Comparison of ENCODE assay signal across 20 cellular contexts in the genomic region with DNA sequence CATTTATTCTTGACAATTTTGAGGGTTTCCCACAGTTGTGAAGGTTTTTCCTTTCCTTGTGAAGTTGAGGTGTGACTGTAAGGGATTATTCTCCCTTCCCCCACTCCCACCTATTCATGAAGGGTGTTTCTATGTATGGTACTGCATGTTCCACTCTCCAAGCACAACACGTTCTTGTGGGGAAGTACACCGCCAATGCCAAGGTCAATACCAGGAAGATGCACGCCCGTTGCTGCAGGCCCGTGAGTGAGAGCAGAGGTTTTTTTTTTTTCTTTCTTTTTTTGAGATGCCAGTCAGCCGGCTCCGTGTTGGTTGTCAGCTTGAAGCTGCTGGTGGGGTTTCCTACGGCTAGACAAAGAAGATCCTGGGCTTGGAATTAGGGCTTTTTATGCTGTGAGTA. TPM values are rescaled to one million over a fixed set of nuclear protein-coding genes. Genes with fewer than 3 reads are reported as not detected.
DNase-seq lines count a peak whose midpoint lies in the region; ATAC-seq and TF ChIP-seq lines count a peak whose summit lies in the region.
"Had no signal": no experiment of that assay in that cellular context is flagged by ENCODE, and none has a peak within 500 bp of the region (broad histone marks: within the 10 kb centered on the region; RNA-seq: fewer than 3 reads in every experiment).

No MANE protein-coding gene starts in this region.

- peak; percentile 68 for ATAC-seq in left lung
- ATAC-seq in thoracic aorta (ENCODE audit: insufficient number of reproducible peaks, low FRiP score, low read depth), result peak; percentile 74
- ATAC-seq in GM21447 (IDR thresholded peaks at IDR 0.05; ENCODE audit: unreplicated experiment), result no peak
- ATAC-seq in GM19324 (IDR thresholded peaks at IDR 0.05; ENCODE audit: low FRiP score, unreplicated experiment), result no peak

- DNase-seq in DMS153 (lab: John Stamatoyannopoulos, UW), result peak; percentile 7
- no peak for DNase-seq in DMS153 treated with DMSO at 0.1 percent for 48 hours (lab: John Stamatoyannopoulos, UW; ENCODE audit: unreplicated experiment)
- DNase-seq in NCI-H69 (lab: John Stamatoyannopoulos, UW), result peak; percentile 60
- DNase-seq in left lung, result no peak
- DNase-seq in thoracic aorta (ENCODE audit: low spot score), result no peak
- DNase-seq in posterior cingulate gyrus, result no peak
- DNase-seq: 8988T; Calu3; CD4-positive, alpha-beta memory T cell; DMS79 treated with DMSO at 0.1 percent for 48 hours; MG63; NCI-H1092; NCI-H1694; NCI-H2107; NCI-H2227 treated with DMSO at 0.1 percent for 48 hours; OCI-M1 had no signal

- peaks cover 0 to 5% of the 10 kb centered on the region in 2 donors for H3K27me3 ChIP-seq in left lung
- no peaks in the 10 kb centered on the region for H3K27me3 ChIP-seq in thoracic aorta (replicated peaks; ENCODE audit: insufficient read depth)
- H3K27me3 ChIP-seq: MG63 had no signal

- intact Hi-C loops in left lung (cut with DNase I), result no loop called here
- intact Hi-C loops in posterior cingulate gyrus (cut with DNase I), result no loop called here

- H3K4me1 ChIP-seq in left lung (no peaks in the 10 kb centered on the region), thoracic aorta (ENCODE audit: control insufficient read depth in 1 of 2, low read depth in 2 of 2) (peaks cover 3 to 19% of the 10 kb centered on the region in 2 donors)

- TF ChIP-seq CTCF in left lung (IDR thresholded peaks at IDR 0.05) (no peak), thoracic aorta (IDR thresholded peaks at IDR 0.05) (no peak)

- H3K36me3 ChIP-seq in left lung (no peaks in the 10 kb centered on the region), thoracic aorta (no peaks in the 10 kb centered on the region)
- H3K36me3 ChIP-seq: MG63 had no signal

- no peaks in the 10 kb centered on the region for H3K9me3 ChIP-seq in left lung
- H3K9me3 ChIP-seq in thoracic aorta, result no peaks in the 10 kb centered on the region
- H3K9me3 ChIP-seq: MG63 had no signal

- H3K27ac ChIP-seq in left lung (no peak overlapping the region), thoracic aorta (peak overlapping the region in 1 of 2 donors; percentile 17)
- H3K27ac ChIP-seq: KMS-11 had no signal

- H3K4me3 ChIP-seq in left lung, result no peak overlapping the region
- H3K4me3 ChIP-seq in thoracic aorta, result peak overlapping the region; percentile 53
- H3K4me3 ChIP-seq: MG63 had no signal

RNA-seq across cellular contexts. Expression of a gene that starts 38.6 kb away (rescaled TPM):
- total RNA-seq in left lung (10 to 100 TPM; 17.7 to 41.0 TPM), thoracic aorta (10 to 100 TPM; 20.4 to 53.3 TPM)
- total RNA-seq: G401 had no signal

Comparison
In these comparisons a context has a peak if more than half of its experiments do, and no peak if none do; other contexts are left out.
1. DNase-seq: peak in DMS153 (single experiment) and NCI-H69 (single experiment); none in DMS153 treated with DMSO at 0.1 percent for 48 hours (single experiment), left lung (0 of 2), thoracic aorta (single experiment) and posterior cingulate gyrus (0 of 10).
2. ATAC-seq: peak in left lung (single experiment) and thoracic aorta (single experiment); none in GM21447 (single experiment) and GM19324 (single experiment).